ENCODE assay signal across 8 cellular contexts in the genomic region with DNA sequence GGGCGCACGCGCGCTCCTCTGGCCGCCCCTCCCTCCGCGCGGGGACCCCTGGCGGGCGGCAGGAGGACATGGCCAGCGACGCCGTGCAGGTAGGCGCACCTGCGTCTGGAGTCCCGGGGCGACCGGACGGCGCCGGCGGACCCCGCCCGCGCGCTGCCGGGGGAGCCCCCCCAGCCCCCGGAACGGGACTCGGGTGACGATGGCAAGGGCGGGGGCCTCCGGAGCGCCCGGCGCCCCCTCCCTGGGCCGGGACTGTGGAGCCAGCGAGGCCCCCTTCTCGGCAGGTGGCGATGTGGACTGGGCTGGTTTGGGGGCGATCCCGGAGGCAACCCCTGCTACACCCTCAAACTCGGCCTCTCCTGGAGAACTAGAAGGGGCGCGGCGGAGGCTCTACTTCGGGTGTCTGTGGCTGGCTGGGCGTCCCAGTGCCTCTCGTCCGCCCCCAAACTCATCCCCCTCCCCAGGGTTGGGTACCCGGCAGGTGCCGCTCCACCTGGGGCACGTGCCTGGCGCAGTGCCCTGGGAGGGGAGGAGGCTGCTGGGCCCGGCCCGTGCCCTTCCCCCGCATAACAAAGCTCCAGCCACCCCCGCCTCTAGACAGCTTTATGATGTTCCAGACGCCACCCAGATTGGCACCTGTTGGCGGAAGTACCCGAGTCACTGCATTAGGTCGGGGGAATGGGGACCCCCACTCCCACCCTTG. TPM values are rescaled to one million over a fixed set of nuclear protein-coding genes. Genes with fewer than 3 reads are reported as not detected.
DNase-seq lines count a peak whose midpoint lies in the region; ATAC-seq, FAIRE-seq and TF ChIP-seq lines count a peak whose summit lies in the region.

No MANE protein-coding gene starts in this region.

- H3K79me2 ChIP-seq in OCI-LY1 (ENCODE audit: insufficient read depth, low read length) = no peaks in the 10 kb centered on the region

- H3K27ac ChIP-seq in OCI-LY1 (ENCODE audit: low read depth, low read length, poor library complexity, severe bottlenecking) = peak overlapping the region; percentile 70
- H3K27ac ChIP-seq in right cardiac atrium (ENCODE audit: low read length) = peak overlapping the region; percentile 77
- H3K27ac ChIP-seq in sigmoid colon = peak overlapping the region; percentile 88 to 92 (median 90)

- H3K27ac Mint-ChIP-seq in activated naive CD8-positive, alpha-beta T cell = peak overlapping the region; percentile 46

- H3K36me3 ChIP-seq in BE2C (no peaks in the 10 kb centered on the region), OCI-LY1 (ENCODE audit: insufficient read depth, low read length) (peaks cover 10% of the 10 kb centered on the region; the same call in 1 of the 2 replicates), sigmoid colon (peaks cover 0 to 12% (median 0%) of the 10 kb centered on the region in 4 donors)

- H3K27me3 ChIP-seq in BE2C (no peaks in the 10 kb centered on the region), OCI-LY1 (ENCODE audit: insufficient read depth, low read length) (no peaks in the 10 kb centered on the region), right cardiac atrium (ENCODE audit: control insufficient read depth, insufficient read depth) (no peaks in the 10 kb centered on the region), sigmoid colon (no peaks in the 10 kb centered on the region)

- H2AFZ ChIP-seq in OCI-LY1 (ENCODE audit: low read length) = no peak overlapping the region

- H3K4me3 Mint-ChIP-seq in activated naive CD8-positive, alpha-beta T cell = peak overlapping the region; percentile 85

- H3K36me3 Mint-ChIP-seq in activated naive CD8-positive, alpha-beta T cell = no peaks in the 10 kb centered on the region

- no peaks in the 10 kb centered on the region for H3K9me2 ChIP-seq in OCI-LY1 (ENCODE audit: low read depth, low read length)

- H3K4me1 ChIP-seq in BE2C = no peaks in the 10 kb centered on the region
- H3K4me1 ChIP-seq in OCI-LY1 (ENCODE audit: insufficient read depth, low read length, severe bottlenecking) = peaks cover 33% of the 10 kb centered on the region
- peaks cover 2% of the 10 kb centered on the region for H3K4me1 ChIP-seq in right cardiac atrium (ENCODE audit: control insufficient read depth, insufficient read depth, low read length)
- peaks cover 0 to 47% (median 27%) of the 10 kb centered on the region in 4 donors for H3K4me1 ChIP-seq in sigmoid colon

- under 1% methylated on average over 62 of the region's 62 CpGs for WGBS in right cardiac atrium
- WGBS in sigmoid colon, 2 donors = 1% methylated on average over 62 of the region's 62 CpGs

- no peaks in the 10 kb centered on the region for H3K27me3 Mint-ChIP-seq in activated naive CD8-positive, alpha-beta T cell

- peaks cover 41% of the 10 kb centered on the region for H3K4me1 Mint-ChIP-seq in activated naive CD8-positive, alpha-beta T cell (ENCODE audit: low read depth)

- no peak for TF ChIP-seq POLR2A in sigmoid colon (IDR thresholded peaks at IDR 0.05)
- TF ChIP-seq POLR2A in H54 (IDR thresholded peaks at IDR 0.05; ENCODE audit: low read depth, low read length) = no peak

- H3K9me3 ChIP-seq in BE2C (no peaks in the 10 kb centered on the region), OCI-LY1 (ENCODE audit: low read length) (no peaks in the 10 kb centered on the region), right cardiac atrium (ENCODE audit: control insufficient read depth, low read length) (no peaks in the 10 kb centered on the region), sigmoid colon (no peaks in the 10 kb centered on the region)

- H3K4me2 ChIP-seq in OCI-LY1 (ENCODE audit: low read length) = peak overlapping the region; percentile 76

- intact Hi-C loops in right cardiac atrium (cut with DNase I) (no loop called here), sigmoid colon (cut with DNase I) (loop anchor here (2.0 kb wide), 1 partner anchor 39 kb away; no protein-coding TSS in a partner anchor)

- H4K20me1 ChIP-seq in OCI-LY1 (ENCODE audit: insufficient read depth, low read length) = no peaks in the 10 kb centered on the region

- H3K4me3 ChIP-seq in BE2C (ENCODE audit: low read depth, low read length) (peak overlapping the region; percentile 71), OCI-LY1 (ENCODE audit: low read depth, low read length, poor library complexity, severe bottlenecking) (peak overlapping the region; percentile 92), right cardiac atrium (ENCODE audit: low read length) (peak overlapping the region; percentile 100), sigmoid colon (peak overlapping the region; percentile 65 to 98 (median 86))

- TF ChIP-seq EP300 in sigmoid colon (IDR thresholded peaks at IDR 0.05) = no peak

- ATAC-seq in HG02610 (IDR thresholded peaks at IDR 0.05; ENCODE audit: unreplicated experiment) (peak; percentile 18), right cardiac atrium (peak; percentile 4 to 20), GM21367 (IDR thresholded peaks at IDR 0.05; ENCODE audit: unreplicated experiment) (no peak)

- no peak for TF ChIP-seq CTCF in BE2C (IDR thresholded peaks at IDR 0.05; ENCODE audit: low read depth, low read length)
- TF ChIP-seq CTCF in OCI-LY1 (IDR thresholded peaks at IDR 0.05; ENCODE audit: low read length) = 0 out of 2 replicates have a peak, but pooled peaks have one; percentile 4
- TF ChIP-seq CTCF in sigmoid colon (IDR thresholded peaks at IDR 0.05) = no peak

- peak overlapping the region; percentile 96 for H3K9ac ChIP-seq in OCI-LY1 (ENCODE audit: low read length)

- no peaks in the 10 kb centered on the region for H3K9me3 Mint-ChIP-seq in activated naive CD8-positive, alpha-beta T cell (ENCODE audit: low read depth)

- DNase-seq in BE2C (no peak), right cardiac atrium (peak; percentile 41 to 73 (median 62)), sigmoid colon (no peak), H54 (ENCODE audit: insufficient read length, low spot score) (no peak)

- H3F3A ChIP-seq in OCI-LY1 (ENCODE audit: insufficient read depth, low read length) = no peaks in the 10 kb centered on the region

- FAIRE-seq in H54 (lab: Jason Lieb, UNC) = no peak

RNA-seq across cellular contexts. Expression of a gene that starts 0.5 kb away (rescaled TPM):
- 283 TPM for polyA plus RNA-seq in BE2C (2012; ENCODE audit: insufficient read depth, insufficient read length, low read depth)
- 100 to 1,000 TPM; 122 to 138 (median 130) TPM for total RNA-seq in right cardiac atrium
- polyA plus RNA-seq in right cardiac atrium = 79.3 TPM
- total RNA-seq in sigmoid colon = 100 to 1,000 TPM in 1 of 4 donors, 10 to 100 TPM in 3; 79.2 to 126 (median 84.6) TPM
- polyA plus RNA-seq in sigmoid colon = 10 to 100 TPM; 20.8 to 54.8 (median 28.2) TPM

RNA-seq across cellular contexts. Expression of a gene that starts 14.5 kb away (rescaled TPM):
- 374 TPM for polyA plus RNA-seq in BE2C (2012; ENCODE audit: insufficient read depth, insufficient read length, low read depth)
- total RNA-seq in right cardiac atrium (10 to 100 TPM; 20.7 to 34.7 (median 30.2) TPM), sigmoid colon (10 to 100 TPM; 37.8 to 43.8 (median 42.0) TPM)
- polyA plus RNA-seq in right cardiac atrium (30.3 TPM), sigmoid colon (100 to 1,000 TPM in 1 of 3 donors, 10 to 100 TPM in 2; 40.2 to 161 (median 45.3) TPM)

RNA-seq across cellular contexts. Expression of a gene that starts 41.5 kb away (rescaled TPM):
- 29.0 TPM for polyA plus RNA-seq in BE2C (2012; ENCODE audit: insufficient read depth, insufficient read length, low read depth)
- total RNA-seq in right cardiac atrium (under 1 TPM in 1 of 4 donors, not detected in 3; 0.33 TPM), sigmoid colon (under 1 TPM in 2 of 4 donors, not detected in 2; 0.54 to 0.71 TPM)
- polyA plus RNA-seq in right cardiac atrium (not detected), sigmoid colon (under 1 TPM in 1 of 3 donors, not detected in 2; 0.67 TPM)

RNA-seq across cellular contexts. Expression of a gene that starts 52.4 kb away (rescaled TPM):
- polyA plus RNA-seq in BE2C (2012; ENCODE audit: insufficient read depth, insufficient read length, low read depth) = 26.7 TPM
- total RNA-seq in right cardiac atrium (10 to 100 TPM; 27.6 to 41.0 (median 35.1) TPM), sigmoid colon (10 to 100 TPM; 23.7 to 63.1 (median 34.1) TPM)
- polyA plus RNA-seq in right cardiac atrium (17.7 TPM), sigmoid colon (100 to 1,000 TPM in 1 of 3 donors, 10 to 100 TPM in 2; 12.0 to 111 (median 29.8) TPM)

Comparison
In these comparisons a context has a peak if more than half of its experiments do, and no peak if none do; other contexts are left out.
1. DNase-seq: peak in right cardiac atrium (3 of 3); none in BE2C (single experiment), sigmoid colon (single experiment) and H54 (single experiment).
2. Peak in every context shown above with its lines, with median percentiles within 50 percentile points of each other: H3K4me3 ChIP-seq and H3K27ac ChIP-seq.